Comparison of ENCODE assay signal across 10 cellular contexts in the genomic region with DNA sequence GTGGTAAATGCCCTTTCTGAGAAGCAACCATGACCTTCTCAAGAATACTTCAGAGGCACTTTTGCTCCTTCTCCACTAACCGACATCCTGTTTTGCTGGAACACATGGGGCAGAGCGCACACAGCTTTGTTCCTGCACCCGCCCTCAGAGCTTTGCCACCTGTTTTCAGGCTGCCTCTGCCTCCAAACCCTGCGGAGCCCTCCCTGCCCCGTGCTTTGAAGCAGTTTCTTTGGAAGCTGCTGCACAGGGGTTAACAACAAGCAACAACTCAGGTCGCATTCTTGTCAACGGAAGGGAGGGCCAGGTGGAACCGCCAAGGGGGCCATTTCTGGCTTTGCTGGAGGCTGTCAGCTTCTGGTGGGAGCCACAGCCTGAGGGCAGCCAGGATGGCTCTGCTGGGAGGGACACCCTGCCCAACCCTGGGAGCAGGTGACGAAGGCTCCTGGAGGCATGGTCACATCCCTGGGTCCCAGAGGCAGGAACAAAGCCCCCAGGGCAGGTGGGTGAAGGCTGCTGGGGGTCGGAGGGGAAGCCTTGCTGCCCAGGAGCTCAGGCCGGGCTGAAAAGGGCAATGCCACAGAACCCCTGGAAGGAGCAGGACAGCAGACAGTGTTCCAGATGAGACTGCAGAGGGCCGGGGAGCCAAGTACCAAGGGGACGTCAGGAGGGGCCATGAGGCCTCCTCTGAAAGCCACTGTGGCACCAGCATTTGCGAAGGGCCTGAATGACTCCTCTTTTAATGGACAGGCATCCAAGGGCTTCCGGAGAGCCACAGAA. TPM values are rescaled to one million over a fixed set of nuclear protein-coding genes. Genes with fewer than 3 reads are reported as not detected.
DNase-seq lines count a peak whose midpoint lies in the region; ATAC-seq and FAIRE-seq lines count a peak whose summit lies in the region.
"Had no signal": no experiment of that assay in that cellular context is flagged by ENCODE, and none has a peak within 500 bp of the region (broad histone marks: within the 10 kb centered on the region; RNA-seq: fewer than 3 reads in every experiment).

No MANE protein-coding gene starts in this region.

- H3K4me1 Mint-ChIP-seq in activated CD8-positive, alpha-beta T cell treated with anti-CD3 and anti-CD28 coated beads, Interleukin-2, amount 10 ng/mL, durations not matched to agents 7 days and 5 days (ENCODE audit: low read depth) = peaks cover 79% of the 10 kb centered on the region
- peaks cover 26% of the 10 kb centered on the region for H3K4me1 Mint-ChIP-seq in central memory CD8-positive, alpha-beta T cell

- DNase-seq in GM19239 (ENCODE audit: insufficient read length, low spot score) = no peak
- DNase-seq in activated CD8-positive, alpha-beta T cell treated with anti-CD3 and anti-CD28 coated beads, Interleukin-2, amount 10 ng/mL, durations not matched to agents 7 days and 5 days = peak; percentile 91
- no peak for DNase-seq in central memory CD8-positive, alpha-beta T cell (ENCODE audit: low spot score in 2 of 2)
- DNase-seq in stimulated activated CD4-positive, alpha-beta T cell treated with anti-CD3 and anti-CD28 coated beads, TNF-alpha, amount 100 ng/mL, for 1 hour (ENCODE audit: low read depth in 3 of 3, low spot score in 1 of 3) = peak in 2 of 3 donors; percentile 41 to 57
- no peak for DNase-seq in AG08395 (ENCODE audit: low spot score)
- DNase-seq: left ventricle myocardium superior had no signal

- peaks cover 25% of the 10 kb centered on the region for H3K36me3 Mint-ChIP-seq in activated CD8-positive, alpha-beta T cell treated with anti-CD3 and anti-CD28 coated beads, Interleukin-2, amount 10 ng/mL, durations not matched to agents 7 days and 5 days (ENCODE audit: low read depth)
- no peaks in the 10 kb centered on the region for H3K36me3 Mint-ChIP-seq in central memory CD8-positive, alpha-beta T cell (ENCODE audit: insufficient read depth)
- H3K36me3 Mint-ChIP-seq: IgD-negative memory B cell had no signal

- POLR2A ChIA-PET in activated CD8-positive, alpha-beta T cell treated with anti-CD3 and anti-CD28 coated beads, Interleukin-2, amount 10 ng/mL, durations not matched to agents 7 days and 5 days (lab: Charles Lee) = interaction anchor here (1.1 to 10.1 kb wide), 8 partner anchors 11 to 51 kb away, joined by 3 to 255 read pairs (median 12); partner anchors contain the start of genes MAL and MRPS5

- H3K9me3 Mint-ChIP-seq in activated CD8-positive, alpha-beta T cell treated with anti-CD3 and anti-CD28 coated beads, Interleukin-2, amount 10 ng/mL, durations not matched to agents 7 days and 5 days (ENCODE audit: insufficient read depth) = no peaks in the 10 kb centered on the region
- no peaks in the 10 kb centered on the region for H3K9me3 Mint-ChIP-seq in central memory CD8-positive, alpha-beta T cell
- H3K9me3 Mint-ChIP-seq: IgD-negative memory B cell had no signal

- peak overlapping the region; percentile 95 for H3K27ac Mint-ChIP-seq in activated CD8-positive, alpha-beta T cell treated with anti-CD3 and anti-CD28 coated beads, Interleukin-2, amount 10 ng/mL, durations not matched to agents 7 days and 5 days
- H3K27ac Mint-ChIP-seq in central memory CD8-positive, alpha-beta T cell (ENCODE audit: low read depth) = no peak overlapping the region

- H3K27me3 Mint-ChIP-seq in activated CD8-positive, alpha-beta T cell treated with anti-CD3 and anti-CD28 coated beads, Interleukin-2, amount 10 ng/mL, durations not matched to agents 7 days and 5 days (ENCODE audit: low read depth) = no peaks in the 10 kb centered on the region
- peaks cover 14% of the 10 kb centered on the region for H3K27me3 Mint-ChIP-seq in central memory CD8-positive, alpha-beta T cell

- CTCF ChIA-PET in activated CD8-positive, alpha-beta T cell treated with anti-CD3 and anti-CD28 coated beads, Interleukin-2, amount 10 ng/mL, durations not matched to agents 7 days and 5 days (lab: Charles Lee) = interaction anchor here (0.9 to 13.4 kb wide), 12 partner anchors 12 to 127 kb away, joined by 3 to 693 read pairs (median 8); partner anchors contain the start of genes MAL and MRPS5

- FAIRE-seq in GM19239 (lab: Jason Lieb, UNC) = peak; percentile 18

- peak; percentile 72 for ATAC-seq in activated CD8-positive, alpha-beta T cell treated with anti-CD3 and anti-CD28 coated beads, Interleukin-2, amount 10 ng/mL, durations not matched to agents 7 days and 5 days
- peak; percentile 52 for ATAC-seq in central memory CD8-positive, alpha-beta T cell (replicated peaks; ENCODE audit: extremely low read depth, poor library complexity, severe bottlenecking)
- ATAC-seq in GM18858 (IDR thresholded peaks at IDR 0.05; ENCODE audit: unreplicated experiment) = no peak
- no peak for ATAC-seq in HG03378 (IDR thresholded peaks at IDR 0.05; ENCODE audit: unreplicated experiment)
- no peak for ATAC-seq in GM19328 (IDR thresholded peaks at IDR 0.05; ENCODE audit: unreplicated experiment)
- ATAC-seq: left ventricle myocardium superior had no signal

- peak overlapping the region; percentile 84 for H3K4me3 Mint-ChIP-seq in activated CD8-positive, alpha-beta T cell treated with anti-CD3 and anti-CD28 coated beads, Interleukin-2, amount 10 ng/mL, durations not matched to agents 7 days and 5 days
- H3K4me3 Mint-ChIP-seq in central memory CD8-positive, alpha-beta T cell = peak overlapping the region; percentile 43

RNA-seq across cellular contexts. Expression of gene MRPS5, which starts 46.8 kb away (rescaled TPM):
- 10 to 100 TPM; 79.8 to 83.3 TPM for total RNA-seq in activated CD8-positive, alpha-beta T cell treated with anti-CD3 and anti-CD28 coated beads, Interleukin-2, amount 10 ng/mL, durations not matched to agents 7 days and 5 days

RNA-seq across cellular contexts. Expression of gene MAL, which starts 49.3 kb away (rescaled TPM):
- total RNA-seq in activated CD8-positive, alpha-beta T cell treated with anti-CD3 and anti-CD28 coated beads, Interleukin-2, amount 10 ng/mL, durations not matched to agents 7 days and 5 days = 100 to 1,000 TPM; 188 to 206 TPM

Comparison
In these comparisons a context has a peak if more than half of its experiments do, and no peak if none do; other contexts are left out.
1. DNase-seq: peak in activated CD8-positive, alpha-beta T cell treated with anti-CD3 and anti-CD28 coated beads, Interleukin-2, amount 10 ng/mL, durations not matched to agents 7 days and 5 days (single experiment) and stimulated activated CD4-positive, alpha-beta T cell treated with anti-CD3 and anti-CD28 coated beads, TNF-alpha, amount 100 ng/mL, for 1 hour (2 of 3); none in GM19239 (single experiment), central memory CD8-positive, alpha-beta T cell (0 of 2) and AG08395 (single experiment).
2. ATAC-seq: peak in activated CD8-positive, alpha-beta T cell treated with anti-CD3 and anti-CD28 coated beads, Interleukin-2, amount 10 ng/mL, durations not matched to agents 7 days and 5 days (single experiment) and central memory CD8-positive, alpha-beta T cell (single experiment); none in GM18858 (single experiment), HG03378 (single experiment) and GM19328 (single experiment).